ENCODE assay signal across 1 cellular context in genomic region chr6:4134841-4135664, GRCh38.
TF ChIP-seq lines count a peak whose summit lies in the region.

Gene ECI2, minus strand, starts transcription at chr6:4135575. Its CDS starts 15 bp downstream, at chr6:4135560.

TF ChIP-seq in HepG2, 621 proteins besides CTCF, POLR2A, EP300 and RAD21 (continued from another document):
- no peak for TF ChIP-seq ZNF281 (CRISPR knock-in tag; IDR thresholded peaks at IDR 0.05; ENCODE audit: borderline replicate concordance)
- no peak for TF ChIP-seq ZSCAN30 (CRISPR knock-in tag; IDR thresholded peaks at IDR 0.05)
- TF ChIP-seq NFKBIZ (CRISPR knock-in tag; IDR thresholded peaks at IDR 0.05): peak; percentile 42; the same call in 1 of the 2 replicates
- TF ChIP-seq SP140L (CRISPR knock-in tag; IDR thresholded peaks at IDR 0.05; ENCODE audit: borderline replicate concordance): no peak
- TF ChIP-seq RCOR2 (CRISPR knock-in tag; IDR thresholded peaks at IDR 0.05): no peak
- peak; percentile 78 for TF ChIP-seq TBX2 (CRISPR knock-in tag; IDR thresholded peaks at IDR 0.05; ENCODE audit: borderline replicate concordance)
- peak; percentile 72 for TF ChIP-seq RFXAP (CRISPR knock-in tag; IDR thresholded peaks at IDR 0.05; ENCODE audit: borderline replicate concordance)
- TF ChIP-seq HNRNPH1 (optimal IDR thresholded peaks at IDR 0.05; ENCODE audit: low read depth, low read length): no peak
- TF ChIP-seq ZNF362 (CRISPR knock-in tag; IDR thresholded peaks at IDR 0.05; ENCODE audit: borderline replicate concordance): peak; percentile 42; the same call in 1 of the 2 replicates
- peak; percentile 62; the same call in 1 of the 2 replicates for TF ChIP-seq MYNN (CRISPR knock-in tag; IDR thresholded peaks at IDR 0.05; ENCODE audit: low read depth)
- TF ChIP-seq HIVEP1 (CRISPR knock-in tag; IDR thresholded peaks at IDR 0.05): peak; percentile 78
- no peak for TF ChIP-seq ATF6 (CRISPR knock-in tag; conservative IDR thresholded peaks at IDR 0.05)
- no peak for TF ChIP-seq CREB1 (IDR thresholded peaks at IDR 0.05)
- TF ChIP-seq CREB1 (CRISPR knock-in tag; IDR thresholded peaks at IDR 0.05): no peak
- no peak; the same call in 1 of the 2 replicates for TF ChIP-seq NFYB (CRISPR knock-in tag; IDR thresholded peaks at IDR 0.05)
- peak; percentile 19; the same call in 1 of the 2 replicates for TF ChIP-seq IRF2 (CRISPR knock-in tag; IDR thresholded peaks at IDR 0.05)
- TF ChIP-seq FOSL2 (CRISPR knock-in tag; IDR thresholded peaks at IDR 0.05): peak; percentile 18; the same call in 1 of the 2 replicates
- peak; percentile 70 for TF ChIP-seq KMT2A (CRISPR knock-in tag; IDR thresholded peaks at IDR 0.05)
- TF ChIP-seq KLF9 (CRISPR knock-in tag; IDR thresholded peaks at IDR 0.05; ENCODE audit: low read depth): no peak
- TF ChIP-seq DNMT1 (CRISPR knock-in tag; IDR thresholded peaks at IDR 0.05): peak; percentile 68; the same call in 1 of the 2 replicates
- no peak; the same call in 1 of the 2 replicates for TF ChIP-seq SOX5 (CRISPR knock-in tag; IDR thresholded peaks at IDR 0.05; ENCODE audit: borderline replicate concordance)
- TF ChIP-seq ZNF572 (CRISPR knock-in tag; IDR thresholded peaks at IDR 0.05): peak; percentile 93
- peak; percentile 78; the same call in 1 of the 2 replicates for TF ChIP-seq ARID2 (CRISPR knock-in tag; IDR thresholded peaks at IDR 0.05; ENCODE audit: borderline replicate concordance)
- TF ChIP-seq FOXJ3 (CRISPR knock-in tag; IDR thresholded peaks at IDR 0.05; ENCODE audit: borderline replicate concordance): peak; percentile 55; the same call in 1 of the 2 replicates
- TF ChIP-seq U2AF1 (optimal IDR thresholded peaks at IDR 0.05; ENCODE audit: low read depth, low read length): peak; percentile 50
- no peak for TF ChIP-seq ZNF672 (CRISPR knock-in tag; IDR thresholded peaks at IDR 0.05)
